Comparison of ENCODE assay signal across 1 cellular context in genomic region chr1:28232558-28233263, GRCh38.
TF ChIP-seq lines count a peak whose summit lies in the region.

DNAJC8 (minus strand) TSS chr1:28233029; CDS start chr1:28232998, 31 bp downstream.

TF ChIP-seq in HepG2, 621 proteins besides CTCF, POLR2A, EP300 and RAD21 (continued from another document and continues in another):
- TF ChIP-seq, protein P1, sequence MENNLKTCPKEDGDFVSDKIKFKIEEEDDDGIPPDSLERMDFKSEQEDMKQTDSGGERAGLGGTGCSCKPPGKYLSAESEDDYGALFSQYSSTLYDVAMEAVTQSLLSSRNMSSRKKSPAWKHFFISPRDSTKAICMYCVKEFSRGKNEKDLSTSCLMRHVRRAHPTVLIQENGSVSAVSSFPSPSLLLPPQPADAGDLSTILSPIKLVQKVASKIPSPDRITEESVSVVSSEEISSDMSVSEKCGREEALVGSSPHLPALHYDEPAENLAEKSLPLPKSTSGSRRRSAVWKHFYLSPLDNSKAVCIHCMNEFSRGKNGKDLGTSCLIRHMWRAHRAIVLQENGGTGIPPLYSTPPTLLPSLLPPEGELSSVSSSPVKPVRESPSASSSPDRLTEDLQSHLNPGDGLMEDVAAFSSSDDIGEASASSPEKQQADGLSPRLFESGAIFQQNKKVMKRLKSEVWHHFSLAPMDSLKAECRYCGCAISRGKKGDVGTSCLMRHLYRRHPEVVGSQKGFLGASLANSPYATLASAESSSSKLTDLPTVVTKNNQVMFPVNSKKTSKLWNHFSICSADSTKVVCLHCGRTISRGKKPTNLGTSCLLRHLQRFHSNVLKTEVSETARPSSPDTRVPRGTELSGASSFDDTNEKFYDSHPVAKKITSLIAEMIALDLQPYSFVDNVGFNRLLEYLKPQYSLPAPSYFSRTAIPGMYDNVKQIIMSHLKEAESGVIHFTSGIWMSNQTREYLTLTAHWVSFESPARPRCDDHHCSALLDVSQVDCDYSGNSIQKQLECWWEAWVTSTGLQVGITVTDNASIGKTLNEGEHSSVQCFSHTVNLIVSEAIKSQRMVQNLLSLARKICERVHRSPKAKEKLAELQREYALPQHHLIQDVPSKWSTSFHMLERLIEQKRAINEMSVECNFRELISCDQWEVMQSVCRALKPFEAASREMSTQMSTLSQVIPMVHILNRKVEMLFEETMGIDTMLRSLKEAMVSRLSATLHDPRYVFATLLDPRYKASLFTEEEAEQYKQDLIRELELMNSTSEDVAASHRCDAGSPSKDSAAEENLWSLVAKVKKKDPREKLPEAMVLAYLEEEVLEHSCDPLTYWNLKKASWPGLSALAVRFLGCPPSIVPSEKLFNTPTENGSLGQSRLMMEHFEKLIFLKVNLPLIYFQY (CRISPR knock-in tag; IDR thresholded peaks at IDR 0.05; ENCODE audit: borderline replicate concordance) = no peak
- TF ChIP-seq PRMT3 (CRISPR knock-in tag; IDR thresholded peaks at IDR 0.05; ENCODE audit: borderline replicate concordance, low read depth) = no peak
- TF ChIP-seq PHF8 (CRISPR knock-in tag; IDR thresholded peaks at IDR 0.05) = peak; percentile 77
- 0 out of 2 replicates have a peak, but pooled peaks have one; percentile 48 for TF ChIP-seq ZBTB38 (CRISPR knock-in tag; IDR thresholded peaks at IDR 0.05)
- TF ChIP-seq SRSF9 (IDR thresholded peaks at IDR 0.05; ENCODE audit: borderline replicate concordance, insufficient read depth, low read depth, low read length, poor library complexity, severe bottlenecking) = no peak
- TF ChIP-seq, protein P2, sequence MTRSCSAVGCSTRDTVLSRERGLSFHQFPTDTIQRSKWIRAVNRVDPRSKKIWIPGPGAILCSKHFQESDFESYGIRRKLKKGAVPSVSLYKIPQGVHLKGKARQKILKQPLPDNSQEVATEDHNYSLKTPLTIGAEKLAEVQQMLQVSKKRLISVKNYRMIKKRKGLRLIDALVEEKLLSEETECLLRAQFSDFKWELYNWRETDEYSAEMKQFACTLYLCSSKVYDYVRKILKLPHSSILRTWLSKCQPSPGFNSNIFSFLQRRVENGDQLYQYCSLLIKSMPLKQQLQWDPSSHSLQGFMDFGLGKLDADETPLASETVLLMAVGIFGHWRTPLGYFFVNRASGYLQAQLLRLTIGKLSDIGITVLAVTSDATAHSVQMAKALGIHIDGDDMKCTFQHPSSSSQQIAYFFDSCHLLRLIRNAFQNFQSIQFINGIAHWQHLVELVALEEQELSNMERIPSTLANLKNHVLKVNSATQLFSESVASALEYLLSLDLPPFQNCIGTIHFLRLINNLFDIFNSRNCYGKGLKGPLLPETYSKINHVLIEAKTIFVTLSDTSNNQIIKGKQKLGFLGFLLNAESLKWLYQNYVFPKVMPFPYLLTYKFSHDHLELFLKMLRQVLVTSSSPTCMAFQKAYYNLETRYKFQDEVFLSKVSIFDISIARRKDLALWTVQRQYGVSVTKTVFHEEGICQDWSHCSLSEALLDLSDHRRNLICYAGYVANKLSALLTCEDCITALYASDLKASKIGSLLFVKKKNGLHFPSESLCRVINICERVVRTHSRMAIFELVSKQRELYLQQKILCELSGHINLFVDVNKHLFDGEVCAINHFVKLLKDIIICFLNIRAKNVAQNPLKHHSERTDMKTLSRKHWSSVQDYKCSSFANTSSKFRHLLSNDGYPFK (CRISPR knock-in tag; IDR thresholded peaks at IDR 0.05; ENCODE audit: borderline replicate concordance) = peak; percentile 62; the same call in 1 of the 2 replicates
- peak; percentile 80; the same call in 1 of the 2 replicates for TF ChIP-seq ZMYM4 (CRISPR knock-in tag; IDR thresholded peaks at IDR 0.05)
- TF ChIP-seq, protein P3, sequence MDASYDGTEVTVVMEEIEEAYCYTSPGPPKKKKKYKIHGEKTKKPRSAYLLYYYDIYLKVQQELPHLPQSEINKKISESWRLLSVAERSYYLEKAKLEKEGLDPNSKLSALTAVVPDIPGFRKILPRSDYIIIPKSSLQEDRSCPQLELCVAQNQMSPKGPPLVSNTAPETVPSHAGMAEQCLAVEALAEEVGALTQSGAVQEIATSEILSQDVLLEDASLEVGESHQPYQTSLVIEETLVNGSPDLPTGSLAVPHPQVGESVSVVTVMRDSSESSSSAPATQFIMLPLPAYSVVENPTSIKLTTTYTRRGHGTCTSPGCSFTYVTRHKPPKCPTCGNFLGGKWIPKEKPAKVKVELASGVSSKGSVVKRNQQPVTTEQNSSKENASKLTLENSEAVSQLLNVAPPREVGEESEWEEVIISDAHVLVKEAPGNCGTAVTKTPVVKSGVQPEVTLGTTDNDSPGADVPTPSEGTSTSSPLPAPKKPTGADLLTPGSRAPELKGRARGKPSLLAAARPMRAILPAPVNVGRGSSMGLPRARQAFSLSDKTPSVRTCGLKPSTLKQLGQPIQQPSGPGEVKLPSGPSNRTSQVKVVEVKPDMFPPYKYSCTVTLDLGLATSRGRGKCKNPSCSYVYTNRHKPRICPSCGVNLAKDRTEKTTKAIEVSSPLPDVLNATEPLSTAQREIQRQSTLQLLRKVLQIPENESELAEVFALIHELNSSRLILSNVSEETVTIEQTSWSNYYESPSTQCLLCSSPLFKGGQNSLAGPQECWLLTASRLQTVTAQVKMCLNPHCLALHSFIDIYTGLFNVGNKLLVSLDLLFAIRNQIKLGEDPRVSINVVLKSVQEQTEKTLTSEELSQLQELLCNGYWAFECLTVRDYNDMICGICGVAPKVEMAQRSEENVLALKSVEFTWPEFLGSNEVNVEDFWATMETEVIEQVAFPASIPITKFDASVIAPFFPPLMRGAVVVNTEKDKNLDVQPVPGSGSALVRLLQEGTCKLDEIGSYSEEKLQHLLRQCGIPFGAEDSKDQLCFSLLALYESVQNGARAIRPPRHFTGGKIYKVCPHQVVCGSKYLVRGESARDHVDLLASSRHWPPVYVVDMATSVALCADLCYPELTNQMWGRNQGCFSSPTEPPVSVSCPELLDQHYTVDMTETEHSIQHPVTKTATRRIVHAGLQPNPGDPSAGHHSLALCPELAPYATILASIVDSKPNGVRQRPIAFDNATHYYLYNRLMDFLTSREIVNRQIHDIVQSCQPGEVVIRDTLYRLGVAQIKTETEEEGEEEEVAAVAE (CRISPR knock-in tag; IDR thresholded peaks at IDR 0.05; ENCODE audit: borderline replicate concordance) = no peak
- TF ChIP-seq ZNF234 (CRISPR knock-in tag; conservative IDR thresholded peaks at IDR 0.05) = no peak
- TF ChIP-seq ZNF816 (CRISPR knock-in tag; IDR thresholded peaks at IDR 0.05; ENCODE audit: borderline replicate concordance) = 0 out of 2 replicates have a peak, but pooled peaks have one; percentile 26
- 0 out of 2 replicates have a peak, but pooled peaks have one; percentile 35 for TF ChIP-seq ATF3 (CRISPR knock-in tag; IDR thresholded peaks at IDR 0.05)
- 0 out of 2 replicates have a peak, but pooled peaks have one; percentile 16 for TF ChIP-seq HHEX (CRISPR knock-in tag; IDR thresholded peaks at IDR 0.05)
- 0 out of 2 replicates have a peak, but pooled peaks have one; percentile 52 for TF ChIP-seq ZBTB4 (CRISPR knock-in tag; IDR thresholded peaks at IDR 0.05; ENCODE audit: borderline replicate concordance)
- no peak for TF ChIP-seq CSRNP2 (CRISPR knock-in tag; conservative IDR thresholded peaks at IDR 0.05; ENCODE audit: low read depth)
- TF ChIP-seq SKI (IDR thresholded peaks at IDR 0.05; ENCODE audit: partially characterized antibody) = peak; percentile 34
- peak; percentile 67 for TF ChIP-seq POGZ (CRISPR knock-in tag; IDR thresholded peaks at IDR 0.05)
- TF ChIP-seq ZNF768 (CRISPR knock-in tag; IDR thresholded peaks at IDR 0.05) = peak; percentile 31; the same call in 1 of the 2 replicates
- no peak for TF ChIP-seq ZNF10 (CRISPR knock-in tag; IDR thresholded peaks at IDR 0.05; ENCODE audit: borderline replicate concordance, low read depth)
- peak; percentile 53; the same call in 1 of the 2 replicates for TF ChIP-seq ATF7-NPFF (CRISPR knock-in tag; IDR thresholded peaks at IDR 0.05; ENCODE audit: low read depth)
- TF ChIP-seq SRSF1 (optimal IDR thresholded peaks at IDR 0.05; ENCODE audit: low read depth, low read length) = no peak
- peak; percentile 47; the same call in 1 of the 2 replicates for TF ChIP-seq HNF1B (CRISPR knock-in tag; IDR thresholded peaks at IDR 0.05)
- TF ChIP-seq, protein P4, sequence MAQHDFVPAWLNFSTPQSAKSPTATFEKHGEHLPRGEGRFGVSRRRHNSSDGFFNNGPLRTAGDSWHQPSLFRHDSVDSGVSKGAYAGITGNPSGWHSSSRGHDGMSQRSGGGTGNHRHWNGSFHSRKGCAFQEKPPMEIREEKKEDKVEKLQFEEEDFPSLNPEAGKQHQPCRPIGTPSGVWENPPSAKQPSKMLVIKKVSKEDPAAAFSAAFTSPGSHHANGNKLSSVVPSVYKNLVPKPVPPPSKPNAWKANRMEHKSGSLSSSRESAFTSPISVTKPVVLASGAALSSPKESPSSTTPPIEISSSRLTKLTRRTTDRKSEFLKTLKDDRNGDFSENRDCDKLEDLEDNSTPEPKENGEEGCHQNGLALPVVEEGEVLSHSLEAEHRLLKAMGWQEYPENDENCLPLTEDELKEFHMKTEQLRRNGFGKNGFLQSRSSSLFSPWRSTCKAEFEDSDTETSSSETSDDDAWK (CRISPR knock-in tag; IDR thresholded peaks at IDR 0.05) = no peak
- peak; percentile 27; the same call in 1 of the 2 replicates for TF ChIP-seq HDAC2 (CRISPR knock-in tag; IDR thresholded peaks at IDR 0.05)
- peak; percentile 57; the same call in 1 of the 2 replicates for TF ChIP-seq MXD3 (CRISPR knock-in tag; IDR thresholded peaks at IDR 0.05)
- TF ChIP-seq ZNF569 (CRISPR knock-in tag; IDR thresholded peaks at IDR 0.05; ENCODE audit: borderline replicate concordance) = peak; percentile 83; the same call in 1 of the 2 replicates
